ENCODE assay signal across 19 cellular contexts in the genomic region with DNA sequence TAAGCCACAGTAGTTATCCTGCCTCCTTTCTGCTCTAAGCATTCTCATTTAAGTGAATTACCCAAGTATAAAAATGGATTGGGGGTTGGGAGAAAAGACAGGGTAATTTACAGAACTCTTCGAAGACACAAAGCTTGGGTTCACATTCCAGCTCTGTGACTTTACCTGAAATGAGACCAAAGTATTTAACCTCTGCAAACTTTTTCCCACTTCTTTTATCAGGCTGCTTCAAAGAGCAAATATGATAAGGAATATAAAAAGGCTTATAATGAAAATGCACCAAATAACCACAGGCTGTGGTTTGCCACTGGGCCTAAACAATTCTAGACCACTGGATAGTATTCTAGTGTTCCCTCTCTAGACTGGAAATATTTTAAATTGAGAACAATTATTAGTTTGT.
DNase-seq lines count a peak whose midpoint lies in the region; ATAC-seq, FAIRE-seq and TF ChIP-seq lines count a peak whose summit lies in the region.
"Had no signal": no experiment of that assay in that cellular context is flagged by ENCODE, and none has a peak within 500 bp of the region (broad histone marks: within the 10 kb centered on the region; RNA-seq: fewer than 3 reads in every experiment).

No MANE protein-coding gene starts in this region.

- peaks cover 35 to 58% of the 10 kb centered on the region in 2 donors for H3K4me1 ChIP-seq in adrenal gland (replicated peaks in 1 of 2)
- peaks cover 32 to 37% (median 32%) of the 10 kb centered on the region in 3 donors for H3K4me1 ChIP-seq in skeletal muscle tissue (ENCODE audit: control insufficient read depth in 3 of 3, insufficient read depth in 3 of 3, low read length in 3 of 3)

- peak overlapping the region in 2 of 3 donors; percentile 52 to 60 for H3K9ac ChIP-seq in skeletal muscle tissue (ENCODE audit: low read depth in 1 of 3, low read length in 3 of 3)
- H3K9ac ChIP-seq: parathyroid adenoma had no signal

- H3K9me3 ChIP-seq in adrenal gland (replicated peaks in 1 of 3) (no peaks in the 10 kb centered on the region), skeletal muscle tissue (ENCODE audit: control insufficient read depth in 3 of 3, low read length in 3 of 3) (no peaks in the 10 kb centered on the region)
- H3K9me3 ChIP-seq: mucosa of descending colon had no signal

- no peaks in the 10 kb centered on the region for H3K27me3 ChIP-seq in adrenal gland
- no peaks in the 10 kb centered on the region for H3K27me3 ChIP-seq in skeletal muscle tissue (ENCODE audit: control insufficient read depth in 3 of 3, insufficient read depth in 3 of 3, low read length in 3 of 3)
- H3K27me3 ChIP-seq: cardiac muscle cell had no signal

- H3K27ac ChIP-seq in adrenal gland (peak overlapping the region in 4 of 5 donors; percentile 10 to 52 (median 34)), skeletal muscle tissue (ENCODE audit: low read depth, low read length) (peak overlapping the region; percentile 34)
- H3K27ac ChIP-seq: parathyroid adenoma had no signal

- peak; percentile 48 for FAIRE-seq in G401.6 (lab: Jason Lieb, UNC)

- WGBS in adrenal gland, 4 donors: 42 to 67% (median 57%) methylated on average over 1 of the region's 1 CpG

- TF ChIP-seq POLR2A in adrenal gland (IDR thresholded peaks at IDR 0.05): no peak

- no peak for TF ChIP-seq CTCF in adrenal gland (IDR thresholded peaks at IDR 0.05)

- DNase-seq in adrenal gland (no peak), left kidney (ENCODE audit: low read depth, low spot score) (peak; percentile 38), SHP77 (lab: John Stamatoyannopoulos, UW) (no peak), CD1c-positive myeloid dendritic cell (ENCODE audit: extremely low spot score) (no peak)
- DNase-seq: activated B cell treated with CpG ODN at 0.5 μM for 24 hours; activated CD8-positive, alpha-beta memory T cell treated with anti-CD3 and anti-CD28 coated beads, Interleukin-2, amount 10 ng/mL, durations not matched to agents 7 days and 5 days; DMS153; foreskin melanocyte; MM.1S; mucosa of descending colon; NCI-H2081; NCI-H69; substantia nigra had no signal

- intact Hi-C loops in adrenal gland (cut with DNase I): no loop called here

- ATAC-seq in HG03439 (IDR thresholded peaks at IDR 0.05; ENCODE audit: unreplicated experiment): no peak
- no peak for ATAC-seq in GM19452 (IDR thresholded peaks at IDR 0.05; ENCODE audit: unreplicated experiment)
- ATAC-seq: activated CD8-positive, alpha-beta memory T cell treated with anti-CD3 and anti-CD28 coated beads, Interleukin-2, amount 10 ng/mL, durations not matched to agents 7 days and 5 days; mucosa of descending colon had no signal

- H3K36me3 ChIP-seq in adrenal gland (replicated peaks in 1 of 2) (no peaks in the 10 kb centered on the region), skeletal muscle tissue (ENCODE audit: control insufficient read depth in 3 of 3, insufficient read depth in 3 of 3, low read length in 3 of 3) (peaks cover 3 to 9% (median 8%) of the 10 kb centered on the region in 3 donors)

- H3K4me3 ChIP-seq in adrenal gland: peak overlapping the region in 1 of 4 donors; percentile 30
- H3K4me3 ChIP-seq in skeletal muscle tissue (ENCODE audit: low read length in 3 of 3): peak overlapping the region in 2 of 3 donors; percentile 1 to 67
- H3K4me3 ChIP-seq: mucosa of descending colon had no signal
